Comparison of ENCODE assay signal across 17 cellular contexts in genomic region chr2:173290046-173290445, GRCh38.
A peak's percentile ranks its signal among the peaks of the same experiment; 100 is the strongest.
DNase-seq lines count a peak whose midpoint lies in the region; ATAC-seq and TF ChIP-seq lines count a peak whose summit lies in the region.
"Had no signal": no experiment of that assay in that cellular context is flagged by ENCODE, and none has a peak within 500 bp of the region (broad histone marks: within the 10 kb centered on the region; RNA-seq: fewer than 3 reads in every experiment).

No MANE protein-coding gene starts in this region.

- TF ChIP-seq CTCF in IMR-90 (conservative IDR thresholded peaks at IDR 0.05; ENCODE audit: low read depth, low read length) = no peak
- TF ChIP-seq CTCF in endodermal cell (conservative IDR thresholded peaks at IDR 0.05) = no peak

- intact Hi-C loops in IMR-90 (cut with micrococcal nuclease) = no loop called here

- no peaks in the 10 kb centered on the region for H3K9me1 ChIP-seq in IMR-90 (ENCODE audit: insufficient read depth, low read length)

- H3K36me3 ChIP-seq in IMR-90 (ENCODE audit: control insufficient read depth, insufficient read depth, low read length) = no peaks in the 10 kb centered on the region
- H3K36me3 ChIP-seq in endodermal cell (ENCODE audit: control insufficient read depth, insufficient read depth, low read length) = no peaks in the 10 kb centered on the region

- H3K27me3 ChIP-seq in IMR-90 (ENCODE audit: control insufficient read depth, insufficient read depth, low read length) (peaks cover 2% of the 10 kb centered on the region; the same call in 1 of the 2 replicates), endodermal cell (ENCODE audit: control insufficient read depth, insufficient read depth, low read length, poor library complexity, severe bottlenecking) (no peaks in the 10 kb centered on the region)

- WGBS in IMR-90 (ENCODE audit: extremely low coverage in 2 of 2, insufficient read length in 1 of 2), 2 experiments = no CpG with 5 or more reads among the region's 2 CpGs
- 63% methylated on average over 1 of the region's 2 CpGs; no CpG with 5 or more reads in 1 of the 2 experiments for WGBS in endodermal cell (ENCODE audit: insufficient coverage in 1 of 2, insufficient read length in 1 of 2), 2 experiments

- no peak for ATAC-seq in IMR-90 (ENCODE audit: low read depth)
- ATAC-seq in GM21619 (IDR thresholded peaks at IDR 0.05; ENCODE audit: unreplicated experiment) = no peak
- no peak for ATAC-seq in stimulated activated memory B cell treated with anti-CD40 and anti-IgM and Interleukin-4, amounts not matched to agents 10 μg/mL and 1 μg/mL and 100 μg/mL, for 72 hours
- no peak for ATAC-seq in GM21786 (IDR thresholded peaks at IDR 0.05; ENCODE audit: unreplicated experiment)
- ATAC-seq: CD8-positive, alpha-beta T cell; HCT116 had no signal

- H3K18ac ChIP-seq in IMR-90 (ENCODE audit: low read depth, low read length) = no peak overlapping the region

- H3K36me3 Mint-ChIP-seq in endodermal cell (ENCODE audit: low read depth) = peaks cover 4% of the 10 kb centered on the region
- H3K36me3 Mint-ChIP-seq in stimulated activated memory B cell treated with anti-CD40 and anti-IgM and Interleukin-4, amounts not matched to agents 10 μg/mL and 1 μg/mL and 100 μg/mL, for 72 hours = no peaks in the 10 kb centered on the region
- H3K36me3 Mint-ChIP-seq: CD14-positive monocyte; CD8-positive, alpha-beta T cell had no signal

- no peak overlapping the region for H3K4me3 Mint-ChIP-seq in endodermal cell
- no peak overlapping the region for H3K4me3 Mint-ChIP-seq in stimulated activated memory B cell treated with anti-CD40 and anti-IgM and Interleukin-4, amounts not matched to agents 10 μg/mL and 1 μg/mL and 100 μg/mL, for 72 hours
- H3K4me3 Mint-ChIP-seq: CD14-positive monocyte; CD8-positive, alpha-beta T cell had no signal

- no peak overlapping the region for H3K9ac ChIP-seq in IMR-90 (ENCODE audit: low read depth, low read length)
- H3K9ac ChIP-seq in endodermal cell (ENCODE audit: extremely low read depth, low read length, poor library complexity, severe bottlenecking) = no peak overlapping the region
- H3K9ac ChIP-seq: GM23248 had no signal

- H3K4ac ChIP-seq in IMR-90 (ENCODE audit: low read depth, low read length) = no peak overlapping the region

- no peak overlapping the region for H2AK5ac ChIP-seq in IMR-90 (ENCODE audit: low read depth, low read length)

- no peak overlapping the region for H2AFZ ChIP-seq in IMR-90 (replicated peaks; ENCODE audit: low read length, poor library complexity)
- H2AFZ ChIP-seq: GM23248 had no signal

- H3K27ac ChIP-seq in IMR-90 (ENCODE audit: insufficient read depth, low read length) (no peak overlapping the region), endodermal cell (ENCODE audit: low read depth, low read length) (no peak overlapping the region)
- H3K27ac ChIP-seq: GM23248, HL-60 had no signal

- no peak overlapping the region for H4K8ac ChIP-seq in IMR-90 (ENCODE audit: low read depth in 2 of 2, low read length in 2 of 2)

- H2BK15ac ChIP-seq in IMR-90 (ENCODE audit: low read depth, low read length) = no peak overlapping the region

- H3K23ac ChIP-seq in IMR-90 (ENCODE audit: low read depth, low read length) = no peak overlapping the region

- no peak overlapping the region for H3K4me3 ChIP-seq in IMR-90 (ENCODE audit: insufficient read depth, low read depth, low read length)
- H3K4me3 ChIP-seq in endodermal cell (ENCODE audit: low read length) = peak overlapping the region; percentile 28
- H3K4me3 ChIP-seq: GM23248 had no signal

- dilution Hi-C loops in IMR-90 (cut with HindIII; ENCODE audit: low sequenced_read_pairs, unreplicated experiment) = no loop called here

- no peaks in the 10 kb centered on the region for H3K79me1 ChIP-seq in IMR-90 (ENCODE audit: low read depth in 1 of 2, low read length in 2 of 2)

- no peak overlapping the region for H2AK9ac ChIP-seq in IMR-90 (replicated peaks; ENCODE audit: low read depth, low read length, poor library complexity)

- H3K4me1 ChIP-seq in IMR-90 (ENCODE audit: control insufficient read depth, insufficient read depth, low read length) = no peaks in the 10 kb centered on the region; the same call in 1 of the 2 replicates
- H3K4me1 ChIP-seq in endodermal cell (ENCODE audit: control insufficient read depth, insufficient read depth, low read length) = no peaks in the 10 kb centered on the region

- peaks cover 29% of the 10 kb centered on the region for H3K9me3 Mint-ChIP-seq in endodermal cell
- peaks cover 2% of the 10 kb centered on the region for H3K9me3 Mint-ChIP-seq in stimulated activated memory B cell treated with anti-CD40 and anti-IgM and Interleukin-4, amounts not matched to agents 10 μg/mL and 1 μg/mL and 100 μg/mL, for 72 hours
- H3K9me3 Mint-ChIP-seq: CD8-positive, alpha-beta T cell had no signal

- TF ChIP-seq POLR2A in IMR-90 (IDR thresholded peaks at IDR 0.05; ENCODE audit: low read depth, low read length) = no peak

- H3K9me3 ChIP-seq in IMR-90 (ENCODE audit: control insufficient read depth, insufficient read depth, low read length) (peaks cover 1% of the 10 kb centered on the region; the same call in 1 of the 2 replicates), endodermal cell (ENCODE audit: control insufficient read depth, low read length) (peaks cover 40% of the 10 kb centered on the region)

- no peak overlapping the region for H2BK5ac ChIP-seq in IMR-90 (ENCODE audit: low read depth, low read length, poor library complexity, severe bottlenecking)

- no peak overlapping the region for H2BK20ac ChIP-seq in IMR-90 (ENCODE audit: low read depth, low read length)

- H3K27ac Mint-ChIP-seq in endodermal cell = no peak overlapping the region
- H3K27ac Mint-ChIP-seq in stimulated activated memory B cell treated with anti-CD40 and anti-IgM and Interleukin-4, amounts not matched to agents 10 μg/mL and 1 μg/mL and 100 μg/mL, for 72 hours = no peak overlapping the region
- H3K27ac Mint-ChIP-seq: CD8-positive, alpha-beta T cell had no signal

- H4K5ac ChIP-seq in IMR-90 (ENCODE audit: low read depth, low read length) = no peak overlapping the region

- no TSS peak for BruUV-seq in IMR-90 (replicated peaks; lab: Mats Ljungman, UMichigan)

- DNase-seq in IMR-90 = peak; percentile 26
- DNase-seq in amniotic epithelial cell (ENCODE audit: low read depth) = peak; percentile 79
- DNase-seq in endodermal cell = no peak
- peak; percentile 34 for DNase-seq in non-pigmented ciliary epithelial cell (ENCODE audit: low read depth)
- DNase-seq in NOMO-1 treated with dmso at 0.1 percent for 144 hours (lab: John Stamatoyannopoulos, UW; ENCODE audit: unreplicated experiment) = no peak
- DNase-seq: CD8-positive, alpha-beta T cell; COR-L47; DMS153; DMS79 treated with DMSO at 0.1 percent for 48 hours; EL; GM23248 had no signal

- no peak overlapping the region for H3K4me2 ChIP-seq in IMR-90 (ENCODE audit: low read depth, low read length)

- no peaks in the 10 kb centered on the region for H4K20me1 ChIP-seq in IMR-90 (ENCODE audit: insufficient read depth, low read length)

- in situ Hi-C loops in IMR-90 (cut with MboI; ENCODE audit: low sequenced_read_pairs) = no loop called here

- TF ChIP-seq RAD21 in IMR-90 (IDR thresholded peaks at IDR 0.05; ENCODE audit: low read length) = no peak

- CTCF ChIA-PET in IMR-90 (lab: Yijun Ruan, JAX) = interaction anchor here (0.6 kb wide), 1 partner anchor 83 kb away, joined by 3 read pairs; no protein-coding TSS in a partner anchor

- no peak overlapping the region for H4K91ac ChIP-seq in IMR-90 (ENCODE audit: insufficient read depth, low read depth, low read length)

- H2BK120ac ChIP-seq in IMR-90 (ENCODE audit: low read depth, low read length) = no peak overlapping the region

- no peaks in the 10 kb centered on the region for H3K4me1 Mint-ChIP-seq in endodermal cell
- peaks cover 11% of the 10 kb centered on the region for H3K4me1 Mint-ChIP-seq in stimulated activated memory B cell treated with anti-CD40 and anti-IgM and Interleukin-4, amounts not matched to agents 10 μg/mL and 1 μg/mL and 100 μg/mL, for 72 hours
- H3K4me1 Mint-ChIP-seq: CD14-positive monocyte had no signal

- POLR2A ChIA-PET in IMR-90 (lab: Charles Lee; ENCODE audit: unreplicated experiment) = no interaction called here

- H3K14ac ChIP-seq in IMR-90 (replicated peaks; ENCODE audit: low read depth, low read length) = no peak overlapping the region

- H3K27me3 Mint-ChIP-seq in endodermal cell (ENCODE audit: insufficient read depth) = no peaks in the 10 kb centered on the region
- no peaks in the 10 kb centered on the region for H3K27me3 Mint-ChIP-seq in stimulated activated memory B cell treated with anti-CD40 and anti-IgM and Interleukin-4, amounts not matched to agents 10 μg/mL and 1 μg/mL and 100 μg/mL, for 72 hours

- no peak overlapping the region for H3K56ac ChIP-seq in IMR-90 (ENCODE audit: extremely low read depth, insufficient read depth, low read length)

TF ChIP-seq in IMR-90, 13 proteins besides CTCF, POLR2A, EP300 and RAD21 (continues in another document):
- TF ChIP-seq MAZ (IDR thresholded peaks at IDR 0.05; ENCODE audit: borderline replicate concordance, low read depth, low read length) (no peak), NFE2L2 (IDR thresholded peaks at IDR 0.05; ENCODE audit: low read depth, low read length) (no peak), CHD1 (IDR thresholded peaks at IDR 0.05; ENCODE audit: low read depth, low read length) (no peak), FOS (IDR thresholded peaks at IDR 0.05; ENCODE audit: low read depth, low read length) (no peak), RCOR1 (IDR thresholded peaks at IDR 0.05; ENCODE audit: insufficient replicate concordance, low read length) (no peak), USF2 (IDR thresholded peaks at IDR 0.05; ENCODE audit: low read depth, low read length) (no peak), BHLHE40 (IDR thresholded peaks at IDR 0.05; ENCODE audit: low read depth, low read length) (no peak), ELK1 (IDR thresholded peaks at IDR 0.05; ENCODE audit: borderline replicate concordance, low read depth, low read length) (no peak), MXI1 (IDR thresholded peaks at IDR 0.05; ENCODE audit: borderline replicate concordance, low read depth, low read length) (no peak)

Comparison
In these comparisons a context has a peak if more than half of its experiments do, and no peak if none do; other contexts are left out.
1. DNase-seq: peak in IMR-90 (single experiment), amniotic epithelial cell (single experiment) and non-pigmented ciliary epithelial cell (single experiment); none in endodermal cell (single experiment) and NOMO-1 treated with dmso at 0.1 percent for 144 hours (single experiment).